In genomic region chr21:44365967-44366585, GRCh38 we compare ENCODE assay signal across 25 cellular contexts. TPM values are rescaled to one million over a fixed set of nuclear protein-coding genes. Genes with fewer than 3 reads are reported as not detected.
DNase-seq lines count a peak whose midpoint lies in the region; ATAC-seq, FAIRE-seq and TF ChIP-seq lines count a peak whose summit lies in the region.
"Had no signal": no experiment of that assay in that cellular context is flagged by ENCODE, and none has a peak within 500 bp of the region (broad histone marks: within the 10 kb centered on the region; RNA-seq: fewer than 3 reads in every experiment).

No MANE protein-coding gene starts in this region.

- H3K4me1 ChIP-seq in HEK293 (ENCODE audit: control insufficient read depth, insufficient read depth, low read length) = no peaks in the 10 kb centered on the region
- peaks cover 0 to 3% of the 10 kb centered on the region in 2 donors for H3K4me1 ChIP-seq in kidney (ENCODE audit: control insufficient read depth in 1 of 2, insufficient read depth in 1 of 2, low read depth in 1 of 2, low read length in 2 of 2)
- H3K4me1 ChIP-seq in Caco-2 = peaks cover 8% of the 10 kb centered on the region; the same call in 1 of the 2 replicates

- H3K4me3 ChIP-seq in HEK293 (ENCODE audit: low read depth, low read length) (no peak overlapping the region), kidney (ENCODE audit: low read length in 2 of 2) (no peak overlapping the region), Caco-2 (ENCODE audit: low read depth, low read length) (no peak overlapping the region)
- H3K4me3 ChIP-seq: GM23338 had no signal

- FAIRE-seq in kidney (lab: Jason Lieb, UNC) = no peak
- FAIRE-seq: GM12892 had no signal

- peak; percentile 3 for DNase-seq in activated T-cell treated with anti-CD3 and anti-CD28 coated beads, Interleukin-2, amount 50 U/mL, for 1 hour
- DNase-seq in activated T-cell treated with anti-CD3 and anti-CD28 coated beads, Interleukin-2, amount 50 U/mL, for 24 hours = no peak
- peak; percentile 52 for DNase-seq in kidney
- DNase-seq in sciatic nerve (ENCODE audit: low spot score) = peak; percentile 51
- DNase-seq in Caco-2 = no peak
- DNase-seq: 8988T; AML-193; C1 segment of cervical spinal cord; Calu3; CD8-positive, alpha-beta T cell; DMS153; KBM-7; MM.1S; NCI-H1048; NCI-H1417 treated with DMSO at 0.1 percent for 48 hours; NCI-H187; NCI-H446 treated with DMSO at 0.1 percent for 48 hours; NCI-H526 treated with DMSO at 0.1 percent for 48 hours had no signal

- peaks cover 11% of the 10 kb centered on the region for H3K4me1 Mint-ChIP-seq in activated T-cell treated with anti-CD3 and anti-CD28 coated beads, Interleukin-2, amount 50 U/mL, for 24 hours (ENCODE audit: low read depth)
- H3K4me1 Mint-ChIP-seq in Caco-2 (ENCODE audit: low read depth, unreplicated experiment) = no peaks in the 10 kb centered on the region
- H3K4me1 Mint-ChIP-seq in activated T-helper 17 cell treated with anti-CD3 and anti-CD28 coated beads, Interleukin-2, amount 50 U/mL, for 72 hours = no peaks in the 10 kb centered on the region
- H3K4me1 Mint-ChIP-seq: GM23338 had no signal

- H3K36me3 Mint-ChIP-seq in activated T-cell treated with anti-CD3 and anti-CD28 coated beads, Interleukin-2, amount 50 U/mL, for 24 hours (ENCODE audit: low read depth) = peaks cover 24% of the 10 kb centered on the region
- H3K36me3 Mint-ChIP-seq in Caco-2 (ENCODE audit: insufficient read depth, unreplicated experiment) = no peaks in the 10 kb centered on the region
- H3K36me3 Mint-ChIP-seq in activated T-helper 17 cell treated with anti-CD3 and anti-CD28 coated beads, Interleukin-2, amount 50 U/mL, for 72 hours (ENCODE audit: low read depth) = peaks cover 25% of the 10 kb centered on the region

- H3K27ac ChIP-seq in HEK293 (ENCODE audit: extremely low read depth, low read depth, low read length) (no peak overlapping the region), kidney (ENCODE audit: low read depth in 2 of 2, low read length in 2 of 2) (no peak overlapping the region)

- TF ChIP-seq CTCF in HEK293 (tag by site-specific recombination; IDR thresholded peaks at IDR 0.05) (no peak), kidney (IDR thresholded peaks at IDR 0.05; ENCODE audit: borderline replicate concordance, extremely low read depth, insufficient read depth) (no peak), Caco-2 (IDR thresholded peaks at IDR 0.05; ENCODE audit: insufficient read depth in 1 of 2, low read depth in 1 of 2, low read length in 1 of 2, severe bottlenecking in 1 of 2, unreplicated experiment in 1 of 2) (no peak)

- no peaks in the 10 kb centered on the region for H3K36me3 ChIP-seq in HEK293 (ENCODE audit: control insufficient read depth in 2 of 2, insufficient read depth in 1 of 2, low read length in 2 of 2)
- no peaks in the 10 kb centered on the region for H3K36me3 ChIP-seq in kidney (ENCODE audit: control insufficient read depth in 1 of 2, insufficient read depth in 2 of 2, low read length in 2 of 2)
- no peaks in the 10 kb centered on the region for H3K36me3 ChIP-seq in Caco-2 (ENCODE audit: control insufficient read depth, insufficient read depth, low read length)

- H3K27me3 ChIP-seq in Caco-2 (replicated peaks; ENCODE audit: control insufficient read depth, insufficient read depth, low read length) = no peaks in the 10 kb centered on the region

- intact Hi-C loops in kidney (cut with DNase I) (no loop called here), sciatic nerve (cut with DNase I) (no loop called here), Caco-2 (cut with micrococcal nuclease; ENCODE audit: unreplicated experiment) (no loop called here)

- BruUV-seq in Caco-2 (replicated peaks; lab: Mats Ljungman, UMichigan) = no TSS peak

- H3K9me3 Mint-ChIP-seq in activated T-cell treated with anti-CD3 and anti-CD28 coated beads, Interleukin-2, amount 50 U/mL, for 24 hours = no peaks in the 10 kb centered on the region
- no peaks in the 10 kb centered on the region for H3K9me3 Mint-ChIP-seq in Caco-2 (ENCODE audit: unreplicated experiment)
- peaks cover 4% of the 10 kb centered on the region for H3K9me3 Mint-ChIP-seq in activated T-helper 17 cell treated with anti-CD3 and anti-CD28 coated beads, Interleukin-2, amount 50 U/mL, for 72 hours

- H3K4me3 Mint-ChIP-seq in activated T-cell treated with anti-CD3 and anti-CD28 coated beads, Interleukin-2, amount 50 U/mL, for 24 hours = no peak overlapping the region
- no peak overlapping the region for H3K4me3 Mint-ChIP-seq in Caco-2 (ENCODE audit: unreplicated experiment)
- no peak overlapping the region for H3K4me3 Mint-ChIP-seq in activated T-helper 17 cell treated with anti-CD3 and anti-CD28 coated beads, Interleukin-2, amount 50 U/mL, for 72 hours
- H3K4me3 Mint-ChIP-seq: CD8-positive, alpha-beta T cell; GM23338 had no signal

- H3K27ac Mint-ChIP-seq in activated T-cell treated with anti-CD3 and anti-CD28 coated beads, Interleukin-2, amount 50 U/mL, for 24 hours = no peak overlapping the region
- no peak overlapping the region for H3K27ac Mint-ChIP-seq in Caco-2 (ENCODE audit: unreplicated experiment)
- H3K27ac Mint-ChIP-seq in activated T-helper 17 cell treated with anti-CD3 and anti-CD28 coated beads, Interleukin-2, amount 50 U/mL, for 72 hours = no peak overlapping the region
- H3K27ac Mint-ChIP-seq: CD8-positive, alpha-beta T cell; GM23338 had no signal

- CTCF ChIA-PET in HEK293 (lab: Yijun Ruan, JAX) = no interaction called here
- CTCF ChIA-PET in Caco-2 (lab: Charles Lee) = no interaction called here

- H3K9ac ChIP-seq in kidney (ENCODE audit: low read length in 2 of 2) = no peak overlapping the region

- POLR2A ChIA-PET in HEK293 (lab: Yijun Ruan, JAX) = no interaction called here
- POLR2A ChIA-PET in Caco-2 (lab: Charles Lee) = no interaction called here

- no peaks in the 10 kb centered on the region for H3K9me3 ChIP-seq in HEK293 (ENCODE audit: control insufficient read depth, insufficient read depth, low read depth, low read length)
- peaks cover 0 to 2% of the 10 kb centered on the region in 2 donors for H3K9me3 ChIP-seq in kidney (ENCODE audit: control insufficient read depth in 1 of 2, low read length in 2 of 2)
- peaks cover 4% of the 10 kb centered on the region; the same call in 1 of the 2 replicates for H3K9me3 ChIP-seq in Caco-2

- no peak for ATAC-seq in sciatic nerve
- ATAC-seq in esophagus mucosa = no peak
- ATAC-seq in activated T-helper 17 cell treated with anti-CD3 and anti-CD28 coated beads, Interleukin-2, amount 50 U/mL, for 72 hours (replicated peaks) = no peak
- ATAC-seq: CD8-positive, alpha-beta T cell; GM23338; HCT116 had no signal

- H3K27me3 Mint-ChIP-seq in activated T-cell treated with anti-CD3 and anti-CD28 coated beads, Interleukin-2, amount 50 U/mL, for 24 hours = no peaks in the 10 kb centered on the region
- no peaks in the 10 kb centered on the region for H3K27me3 Mint-ChIP-seq in Caco-2 (ENCODE audit: insufficient read depth, unreplicated experiment)
- H3K27me3 Mint-ChIP-seq in activated T-helper 17 cell treated with anti-CD3 and anti-CD28 coated beads, Interleukin-2, amount 50 U/mL, for 72 hours = no peaks in the 10 kb centered on the region

TF ChIP-seq in HEK293, 187 proteins besides CTCF, POLR2A, EP300 and RAD21:
- TF ChIP-seq ZNF133 (tag by site-specific recombination; IDR thresholded peaks at IDR 0.05) = 0 out of 2 replicates have a peak, but pooled peaks have one; percentile 1
- no peak for TF ChIP-seq ZNF639 (tag by site-specific recombination; IDR thresholded peaks at IDR 0.05)

RNA-seq across cellular contexts. Expression of gene TRPM2, which starts 12.7 kb away (rescaled TPM):
- total RNA-seq in kidney (11.5 TPM), sciatic nerve (9.9 TPM), esophagus mucosa (1.2 TPM), Caco-2 (2022) (0.07 and 0.20 TPM in 2 replicates)
- 2.0 TPM for polyA plus RNA-seq in kidney (ENCODE audit: insufficient read depth, low read depth, low replicate concordance)
- 10 to 100 TPM; 10.7 to 25.6 TPM for total RNA-seq in activated T-helper 17 cell treated with anti-CD3 and anti-CD28 coated beads, Interleukin-2, amount 50 U/mL, for 72 hours
- total RNA-seq: Calu3, G401 had no signal

RNA-seq across cellular contexts. Expression of gene CFAP410, which starts 26.9 kb away (rescaled TPM):
- total RNA-seq in kidney (23.3 TPM), sciatic nerve (26.7 TPM), esophagus mucosa (7.1 TPM), Caco-2 (2022) (16.5 and 20.1 TPM in 2 replicates)
- 45.3 TPM for polyA plus RNA-seq in kidney (ENCODE audit: insufficient read depth, low read depth, low replicate concordance)
- 10 to 100 TPM; 13.7 to 16.4 TPM for total RNA-seq in activated T-helper 17 cell treated with anti-CD3 and anti-CD28 coated beads, Interleukin-2, amount 50 U/mL, for 72 hours

Comparison
In these comparisons a context has a peak if more than half of its experiments do, and no peak if none do; other contexts are left out.
1. DNase-seq: peak in activated T-cell treated with anti-CD3 and anti-CD28 coated beads, Interleukin-2, amount 50 U/mL, for 1 hour (single experiment), kidney (single experiment) and sciatic nerve (single experiment); none in activated T-cell treated with anti-CD3 and anti-CD28 coated beads, Interleukin-2, amount 50 U/mL, for 24 hours (single experiment) and Caco-2 (0 of 2).